Comparison of ENCODE assay signal across 19 cellular contexts in genomic region chr10:7377614-7378248, GRCh38.
"Had no signal": no experiment of that assay in that cellular context is flagged by ENCODE, and none has a peak within 500 bp of the region (broad histone marks: within the 10 kb centered on the region; RNA-seq: fewer than 3 reads in every experiment).

No MANE protein-coding gene starts in this region.

- H3K4me1 Mint-ChIP-seq: mesothelial cell of epicardium, WTC11 had no signal

- DNase-seq: activated effector memory CD4-positive, alpha-beta T cell treated with Interleukin-2 at 50 U/mL for 16 hours; aorta; brain microvascular endothelial cell; hypothalamus; kidney; occipital lobe; posterior cingulate gyrus; spleen; stomach; trophoblast cell had no signal

- H3K27me3 Mint-ChIP-seq: central memory CD8-positive, alpha-beta T cell had no signal

- ATAC-seq: left lobe of liver, WTC11 had no signal

- H3K4me3 Mint-ChIP-seq: central memory CD8-positive, alpha-beta T cell; mesothelial cell of epicardium; T-helper 2 cell treated with Interferon-gamma antibody and Interleukin-4, amounts not matched to agents 5 μg/mL and 100 μg/mL, for 36 hours; WTC11 had no signal

- H3K9me3 Mint-ChIP-seq: central memory CD8-positive, alpha-beta T cell; mesothelial cell of epicardium; T-helper 2 cell treated with Interferon-gamma antibody and Interleukin-4, amounts not matched to agents 5 μg/mL and 100 μg/mL, for 36 hours had no signal

- H3K27ac ChIP-seq: brain microvascular endothelial cell, coronary artery, SJSA1, stomach, vagina had no signal

- H3K27me3 ChIP-seq: brain microvascular endothelial cell, SJSA1, spleen, stomach, vagina had no signal

- H3K4me1 ChIP-seq: stomach had no signal

- H3K36me3 ChIP-seq: brain microvascular endothelial cell, SJSA1, vagina had no signal

- H3K27ac Mint-ChIP-seq: mesothelial cell of epicardium, WTC11 had no signal

- H3K9me3 ChIP-seq: SJSA1, vagina had no signal

- H3K4me3 ChIP-seq: coronary artery, lung, SJSA1, spleen, stomach, vagina had no signal
